Comparison of ENCODE assay signal across 1 cellular context in genomic region chr22:42800731-42801536, GRCh38.
TF ChIP-seq lines count a peak whose summit lies in the region.

No MANE protein-coding gene starts in this region.

TF ChIP-seq in liver, 16 proteins besides CTCF, POLR2A, EP300 and RAD21 (continued from another document):
- TF ChIP-seq ZBTB33 (IDR thresholded peaks at IDR 0.05) = no peak
- no peak for TF ChIP-seq FOXA1 (IDR thresholded peaks at IDR 0.05)
TF ChIP-seq in liver: peak in this region for 9.
